Comparison of ENCODE assay signal across 3 cellular contexts in the genomic region with DNA sequence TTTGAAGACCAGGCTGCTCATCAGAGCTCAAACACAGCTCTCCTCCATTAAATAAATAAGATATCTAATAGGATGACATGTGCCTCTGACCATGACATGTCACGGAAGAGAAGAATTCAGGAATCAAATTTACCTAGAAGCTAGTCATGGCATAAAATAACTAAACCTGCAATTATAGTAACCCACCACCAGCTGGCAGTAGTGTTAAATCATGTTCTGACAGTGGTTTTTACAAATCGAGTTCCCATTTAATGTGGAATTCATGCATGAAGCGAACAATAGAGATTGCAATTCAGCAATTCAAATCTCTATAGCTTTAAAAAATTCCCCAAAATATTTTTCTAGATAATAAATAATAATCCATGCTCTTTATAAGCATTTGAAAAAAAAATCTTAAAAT.
TF ChIP-seq lines count a peak whose summit lies in the region.

No MANE protein-coding gene starts in this region.

TF ChIP-seq in SK-N-SH, 30 proteins besides CTCF, POLR2A, EP300 and RAD21:
- TF ChIP-seq SIN3A (IDR thresholded peaks at IDR 0.05; ENCODE audit: borderline replicate concordance, low read depth, low read length), result no peak
- TF ChIP-seq FOXJ3 (CRISPR knock-in tag; IDR thresholded peaks at IDR 0.05), result no peak
- TF ChIP-seq, protein P1, sequence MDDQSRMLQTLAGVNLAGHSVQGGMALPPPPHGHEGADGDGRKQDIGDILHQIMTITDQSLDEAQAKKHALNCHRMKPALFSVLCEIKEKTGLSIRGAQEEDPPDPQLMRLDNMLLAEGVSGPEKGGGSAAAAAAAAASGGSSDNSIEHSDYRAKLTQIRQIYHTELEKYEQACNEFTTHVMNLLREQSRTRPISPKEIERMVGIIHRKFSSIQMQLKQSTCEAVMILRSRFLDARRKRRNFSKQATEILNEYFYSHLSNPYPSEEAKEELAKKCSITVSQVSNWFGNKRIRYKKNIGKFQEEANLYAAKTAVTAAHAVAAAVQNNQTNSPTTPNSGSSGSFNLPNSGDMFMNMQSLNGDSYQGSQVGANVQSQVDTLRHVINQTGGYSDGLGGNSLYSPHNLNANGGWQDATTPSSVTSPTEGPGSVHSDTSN (IDR thresholded peaks at IDR 0.05), result no peak
- no peak for TF ChIP-seq NFIC (IDR thresholded peaks at IDR 0.05; ENCODE audit: borderline replicate concordance)
TF ChIP-seq in SK-N-SH: peak in this region for 0.

TF ChIP-seq in SK-N-SH treated with all-trans-retinoic acid at 6 μM for 48 hours, 23 proteins besides CTCF, POLR2A, EP300 and RAD21:
- TF ChIP-seq ZC3H10 (CRISPR knock-in tag; IDR thresholded peaks at IDR 0.05) (no peak), PPARA (CRISPR knock-in tag; IDR thresholded peaks at IDR 0.05; ENCODE audit: borderline replicate concordance) (no peak), TOX (CRISPR knock-in tag; IDR thresholded peaks at IDR 0.05; ENCODE audit: borderline replicate concordance) (no peak), RARB (CRISPR knock-in tag; IDR thresholded peaks at IDR 0.05) (no peak), ZNF70 (CRISPR knock-in tag; IDR thresholded peaks at IDR 0.05) (no peak), ESRRG (CRISPR knock-in tag; IDR thresholded peaks at IDR 0.05) (no peak), ZFP3 (CRISPR knock-in tag; IDR thresholded peaks at IDR 0.05) (no peak), OSR1 (CRISPR knock-in tag; IDR thresholded peaks at IDR 0.05) (no peak), TCF4 (CRISPR knock-in tag; IDR thresholded peaks at IDR 0.05; ENCODE audit: borderline replicate concordance) (no peak)
- TF ChIP-seq, protein P2, sequence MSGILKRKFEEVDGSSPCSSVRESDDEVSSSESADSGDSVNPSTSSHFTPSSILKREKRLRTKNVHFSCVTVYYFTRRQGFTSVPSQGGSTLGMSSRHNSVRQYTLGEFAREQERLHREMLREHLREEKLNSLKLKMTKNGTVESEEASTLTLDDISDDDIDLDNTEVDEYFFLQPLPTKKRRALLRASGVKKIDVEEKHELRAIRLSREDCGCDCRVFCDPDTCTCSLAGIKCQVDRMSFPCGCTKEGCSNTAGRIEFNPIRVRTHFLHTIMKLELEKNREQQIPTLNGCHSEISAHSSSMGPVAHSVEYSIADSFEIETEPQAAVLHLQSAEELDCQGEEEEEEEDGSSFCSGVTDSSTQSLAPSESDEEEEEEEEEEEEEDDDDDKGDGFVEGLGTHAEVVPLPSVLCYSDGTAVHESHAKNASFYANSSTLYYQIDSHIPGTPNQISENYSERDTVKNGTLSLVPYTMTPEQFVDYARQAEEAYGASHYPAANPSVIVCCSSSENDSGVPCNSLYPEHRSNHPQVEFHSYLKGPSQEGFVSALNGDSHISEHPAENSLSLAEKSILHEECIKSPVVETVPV (CRISPR knock-in tag; IDR thresholded peaks at IDR 0.05), result no peak
- TF ChIP-seq, protein P3, sequence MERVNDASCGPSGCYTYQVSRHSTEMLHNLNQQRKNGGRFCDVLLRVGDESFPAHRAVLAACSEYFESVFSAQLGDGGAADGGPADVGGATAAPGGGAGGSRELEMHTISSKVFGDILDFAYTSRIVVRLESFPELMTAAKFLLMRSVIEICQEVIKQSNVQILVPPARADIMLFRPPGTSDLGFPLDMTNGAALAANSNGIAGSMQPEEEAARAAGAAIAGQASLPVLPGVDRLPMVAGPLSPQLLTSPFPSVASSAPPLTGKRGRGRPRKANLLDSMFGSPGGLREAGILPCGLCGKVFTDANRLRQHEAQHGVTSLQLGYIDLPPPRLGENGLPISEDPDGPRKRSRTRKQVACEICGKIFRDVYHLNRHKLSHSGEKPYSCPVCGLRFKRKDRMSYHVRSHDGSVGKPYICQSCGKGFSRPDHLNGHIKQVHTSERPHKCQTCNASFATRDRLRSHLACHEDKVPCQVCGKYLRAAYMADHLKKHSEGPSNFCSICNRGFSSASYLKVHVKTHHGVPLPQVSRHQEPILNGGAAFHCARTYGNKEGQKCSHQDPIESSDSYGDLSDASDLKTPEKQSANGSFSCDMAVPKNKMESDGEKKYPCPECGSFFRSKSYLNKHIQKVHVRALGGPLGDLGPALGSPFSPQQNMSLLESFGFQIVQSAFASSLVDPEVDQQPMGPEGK (CRISPR knock-in tag; IDR thresholded peaks at IDR 0.05; ENCODE audit: borderline replicate concordance), result no peak
- TF ChIP-seq, protein P4, sequence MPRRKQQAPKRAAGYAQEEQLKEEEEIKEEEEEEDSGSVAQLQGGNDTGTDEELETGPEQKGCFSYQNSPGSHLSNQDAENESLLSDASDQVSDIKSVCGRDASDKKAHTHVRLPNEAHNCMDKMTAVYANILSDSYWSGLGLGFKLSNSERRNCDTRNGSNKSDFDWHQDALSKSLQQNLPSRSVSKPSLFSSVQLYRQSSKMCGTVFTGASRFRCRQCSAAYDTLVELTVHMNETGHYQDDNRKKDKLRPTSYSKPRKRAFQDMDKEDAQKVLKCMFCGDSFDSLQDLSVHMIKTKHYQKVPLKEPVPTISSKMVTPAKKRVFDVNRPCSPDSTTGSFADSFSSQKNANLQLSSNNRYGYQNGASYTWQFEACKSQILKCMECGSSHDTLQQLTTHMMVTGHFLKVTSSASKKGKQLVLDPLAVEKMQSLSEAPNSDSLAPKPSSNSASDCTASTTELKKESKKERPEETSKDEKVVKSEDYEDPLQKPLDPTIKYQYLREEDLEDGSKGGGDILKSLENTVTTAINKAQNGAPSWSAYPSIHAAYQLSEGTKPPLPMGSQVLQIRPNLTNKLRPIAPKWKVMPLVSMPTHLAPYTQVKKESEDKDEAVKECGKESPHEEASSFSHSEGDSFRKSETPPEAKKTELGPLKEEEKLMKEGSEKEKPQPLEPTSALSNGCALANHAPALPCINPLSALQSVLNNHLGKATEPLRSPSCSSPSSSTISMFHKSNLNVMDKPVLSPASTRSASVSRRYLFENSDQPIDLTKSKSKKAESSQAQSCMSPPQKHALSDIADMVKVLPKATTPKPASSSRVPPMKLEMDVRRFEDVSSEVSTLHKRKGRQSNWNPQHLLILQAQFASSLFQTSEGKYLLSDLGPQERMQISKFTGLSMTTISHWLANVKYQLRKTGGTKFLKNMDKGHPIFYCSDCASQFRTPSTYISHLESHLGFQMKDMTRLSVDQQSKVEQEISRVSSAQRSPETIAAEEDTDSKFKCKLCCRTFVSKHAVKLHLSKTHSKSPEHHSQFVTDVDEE (CRISPR knock-in tag; IDR thresholded peaks at IDR 0.05), result no peak
- TF ChIP-seq, protein P5, sequence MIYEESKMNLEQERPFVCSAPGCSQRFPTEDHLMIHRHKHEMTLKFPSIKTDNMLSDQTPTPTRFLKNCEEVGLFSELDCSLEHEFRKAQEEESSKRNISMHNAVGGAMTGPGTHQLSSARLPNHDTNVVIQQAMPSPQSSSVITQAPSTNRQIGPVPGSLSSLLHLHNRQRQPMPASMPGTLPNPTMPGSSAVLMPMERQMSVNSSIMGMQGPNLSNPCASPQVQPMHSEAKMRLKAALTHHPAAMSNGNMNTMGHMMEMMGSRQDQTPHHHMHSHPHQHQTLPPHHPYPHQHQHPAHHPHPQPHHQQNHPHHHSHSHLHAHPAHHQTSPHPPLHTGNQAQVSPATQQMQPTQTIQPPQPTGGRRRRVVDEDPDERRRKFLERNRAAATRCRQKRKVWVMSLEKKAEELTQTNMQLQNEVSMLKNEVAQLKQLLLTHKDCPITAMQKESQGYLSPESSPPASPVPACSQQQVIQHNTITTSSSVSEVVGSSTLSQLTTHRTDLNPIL (CRISPR knock-in tag; IDR thresholded peaks at IDR 0.05; ENCODE audit: low read depth), result no peak
TF ChIP-seq in SK-N-SH treated with all-trans-retinoic acid at 6 μM for 48 hours: peak in this region for 0.

TF ChIP-seq in H1, 55 proteins besides CTCF, POLR2A, EP300 and RAD21:
- TF ChIP-seq MAFK (IDR thresholded peaks at IDR 0.05; ENCODE audit: low read depth, low read length), result 0 out of 2 replicates have a peak, but pooled peaks have one; percentile 13
- TF ChIP-seq YY1 (IDR thresholded peaks at IDR 0.05; ENCODE audit: low read depth, low read length), result no peak
